6 cellular contexts compared by ENCODE assay signal in genomic region chr3:57326498-57326897, GRCh38. TPM values are rescaled to one million over a fixed set of nuclear protein-coding genes. Genes with fewer than 3 reads are reported as not detected.
"Had no signal": no experiment of that assay in that cellular context is flagged by ENCODE, and none has a peak within 500 bp of the region (broad histone marks: within the 10 kb centered on the region; RNA-seq: fewer than 3 reads in every experiment).

No MANE protein-coding gene starts in this region.

RNA-seq across cellular contexts. Expression of gene ASB14, which starts 34.0 kb away (rescaled TPM):
- total RNA-seq: GM23248, GM23338, H1, H4, H9, HFFc6 had no signal
- polyA plus RNA-seq: H1 had no signal
